Comparison of ENCODE assay signal across 13 cellular contexts in genomic region chr6:42026540-42026939, GRCh38. TPM values are rescaled to one million over a fixed set of nuclear protein-coding genes. Genes with fewer than 3 reads are reported as not detected.
DNase-seq lines count a peak whose midpoint lies in the region; ATAC-seq and TF ChIP-seq lines count a peak whose summit lies in the region.
"Had no signal": no experiment of that assay in that cellular context is flagged by ENCODE, and none has a peak within 500 bp of the region (broad histone marks: within the 10 kb centered on the region; RNA-seq: fewer than 3 reads in every experiment).

No MANE protein-coding gene starts in this region.

- peaks cover 8 to 94% (median 56%) of the 10 kb centered on the region in 4 donors for H3K4me1 Mint-ChIP-seq in CD4-positive, CD25-positive, alpha-beta regulatory T cell
- H3K4me1 Mint-ChIP-seq in IgD-negative memory B cell, result peaks cover 45 to 74% (median 58%) of the 10 kb centered on the region in 3 donors
- H3K4me1 Mint-ChIP-seq in activated naive CD8-positive, alpha-beta T cell treated with anti-CD3 and anti-CD28 coated beads for 36 hours, result peaks cover 84% of the 10 kb centered on the region
- H3K4me1 Mint-ChIP-seq in naive thymus-derived CD8-positive, alpha-beta T cell, result peaks cover 55 to 100% (median 98%) of the 10 kb centered on the region in 4 donors

- CTCF ChIA-PET in HEK293T (lab: Yijun Ruan, JAX), result no interaction called here

- peaks cover 82% of the 10 kb centered on the region for H3K4me1 ChIP-seq in CD4-positive, CD25-positive, alpha-beta regulatory T cell (ENCODE audit: control insufficient read depth, insufficient read depth, low read length, poor library complexity, severe bottlenecking)
- H3K4me1 ChIP-seq: HAP-1 had no signal

- H3K4me3 ChIP-seq in CD4-positive, CD25-positive, alpha-beta regulatory T cell (ENCODE audit: low read depth, low read length), result no peak overlapping the region
- H3K4me3 ChIP-seq: HAP-1 had no signal

- H3K4me3 Mint-ChIP-seq in CD4-positive, CD25-positive, alpha-beta regulatory T cell, result peak overlapping the region in 1 of 4 donors; percentile 78
- H3K4me3 Mint-ChIP-seq in IgD-negative memory B cell, result peak overlapping the region in 3 of 4 donors; percentile 11 to 84 (median 25)
- H3K4me3 Mint-ChIP-seq in activated naive CD8-positive, alpha-beta T cell treated with anti-CD3 and anti-CD28 coated beads for 36 hours, result no peak overlapping the region
- H3K4me3 Mint-ChIP-seq in naive thymus-derived CD8-positive, alpha-beta T cell, result peak overlapping the region; percentile 16 to 86 (median 60)

- POLR2A ChIA-PET in naive thymus-derived CD8-positive, alpha-beta T cell (lab: Charles Lee), result interaction anchor here (0.6 to 2.9 kb wide), 5 partner anchors 10 to 823 kb away, joined by 3 to 17 read pairs (median 4); no protein-coding TSS in a partner anchor
- POLR2A ChIA-PET in HEK293T (lab: Yijun Ruan, JAX), result no interaction called here

- peaks cover 35% of the 10 kb centered on the region for H3K36me3 Mint-ChIP-seq in CD4-positive, CD25-positive, alpha-beta regulatory T cell
- H3K36me3 Mint-ChIP-seq in IgD-negative memory B cell, result peaks cover 3% of the 10 kb centered on the region
- H3K36me3 Mint-ChIP-seq in activated naive CD8-positive, alpha-beta T cell treated with anti-CD3 and anti-CD28 coated beads for 36 hours, result peaks cover 46% of the 10 kb centered on the region
- H3K36me3 Mint-ChIP-seq in naive thymus-derived CD8-positive, alpha-beta T cell, result peaks cover 4 to 88% (median 21%) of the 10 kb centered on the region in 3 donors

- H3K9me3 ChIP-seq in CD4-positive, CD25-positive, alpha-beta regulatory T cell (ENCODE audit: control insufficient read depth in 2 of 2, low read length in 2 of 2), result no peaks in the 10 kb centered on the region
- H3K9me3 ChIP-seq: HAP-1 had no signal

- H3K9me3 Mint-ChIP-seq in CD4-positive, CD25-positive, alpha-beta regulatory T cell, result no peaks in the 10 kb centered on the region
- H3K9me3 Mint-ChIP-seq in IgD-negative memory B cell, result peaks cover 0 to 2% (median 0%) of the 10 kb centered on the region in 3 donors
- peaks cover 5% of the 10 kb centered on the region for H3K9me3 Mint-ChIP-seq in activated naive CD8-positive, alpha-beta T cell treated with anti-CD3 and anti-CD28 coated beads for 36 hours
- H3K9me3 Mint-ChIP-seq in naive thymus-derived CD8-positive, alpha-beta T cell, result no peaks in the 10 kb centered on the region

- H3K27me3 Mint-ChIP-seq in CD4-positive, CD25-positive, alpha-beta regulatory T cell, result no peaks in the 10 kb centered on the region
- no peaks in the 10 kb centered on the region for H3K27me3 Mint-ChIP-seq in IgD-negative memory B cell
- no peaks in the 10 kb centered on the region for H3K27me3 Mint-ChIP-seq in activated naive CD8-positive, alpha-beta T cell treated with anti-CD3 and anti-CD28 coated beads for 36 hours
- no peaks in the 10 kb centered on the region for H3K27me3 Mint-ChIP-seq in naive thymus-derived CD8-positive, alpha-beta T cell

- no peak for DNase-seq in CD4-positive, CD25-positive, alpha-beta regulatory T cell
- no peak for DNase-seq in activated naive CD8-positive, alpha-beta T cell treated with anti-CD3 and anti-CD28 coated beads for 36 hours
- no peak for DNase-seq in naive thymus-derived CD8-positive, alpha-beta T cell
- DNase-seq in NK-92 (lab: John Stamatoyannopoulos, UW; ENCODE audit: unreplicated experiment) (no peak), HEK293T (ENCODE audit: extremely low spot score) (no peak), retina (no peak)
- DNase-seq: amniotic stem cell, NCI-H1417, NCI-H2227 treated with DMSO at 0.1 percent for 48 hours, SIG-M5 had no signal

- H3K36me3 ChIP-seq in CD4-positive, CD25-positive, alpha-beta regulatory T cell (ENCODE audit: control insufficient read depth, insufficient read depth, low read length), result peaks cover 45% of the 10 kb centered on the region
- H3K36me3 ChIP-seq: HAP-1 had no signal

- H3K27ac ChIP-seq in CD4-positive, CD25-positive, alpha-beta regulatory T cell (ENCODE audit: insufficient read depth, low read length, poor library complexity, severe bottlenecking), result peak overlapping the region; percentile 49

- no peak for ATAC-seq in CD4-positive, CD25-positive, alpha-beta regulatory T cell (ENCODE audit: low read depth in 2 of 2)
- no peak for ATAC-seq in naive thymus-derived CD8-positive, alpha-beta T cell
- ATAC-seq: esophagus mucosa had no signal

- peak overlapping the region in 2 of 3 donors; percentile 66 to 85 for H3K27ac Mint-ChIP-seq in CD4-positive, CD25-positive, alpha-beta regulatory T cell
- peak overlapping the region; percentile 95 to 97 (median 97) for H3K27ac Mint-ChIP-seq in IgD-negative memory B cell
- H3K27ac Mint-ChIP-seq in activated naive CD8-positive, alpha-beta T cell treated with anti-CD3 and anti-CD28 coated beads for 36 hours, result peak overlapping the region; percentile 96
- peak overlapping the region; percentile 89 to 99 (median 94) for H3K27ac Mint-ChIP-seq in naive thymus-derived CD8-positive, alpha-beta T cell

- H3K27me3 ChIP-seq in CD4-positive, CD25-positive, alpha-beta regulatory T cell (ENCODE audit: control insufficient read depth, insufficient read depth, low read length), result no peaks in the 10 kb centered on the region

TF ChIP-seq in HEK293T, 16 proteins besides CTCF, POLR2A, EP300 and RAD21:
- TF ChIP-seq L3MBTL2 (conservative IDR thresholded peaks at IDR 0.05) (no peak), BHLHE40 (IDR thresholded peaks at IDR 0.05; ENCODE audit: borderline replicate concordance) (no peak), FOXA1 (IDR thresholded peaks at IDR 0.05) (no peak), ARNT (IDR thresholded peaks at IDR 0.05) (no peak), SP1 (IDR thresholded peaks at IDR 0.05) (no peak), FOXM1 (IDR thresholded peaks at IDR 0.05; ENCODE audit: borderline replicate concordance) (no peak), CTBP1 (IDR thresholded peaks at IDR 0.05; ENCODE audit: borderline replicate concordance) (no peak), NFRKB (IDR thresholded peaks at IDR 0.05) (no peak), ELF4 (IDR thresholded peaks at IDR 0.05) (no peak), ZNF384 (IDR thresholded peaks at IDR 0.05) (no peak), PKNOX1 (IDR thresholded peaks at IDR 0.05) (no peak), HDGF (IDR thresholded peaks at IDR 0.05; ENCODE audit: borderline replicate concordance) (no peak), SUZ12 (IDR thresholded peaks at IDR 0.05) (no peak), FOXK2 (IDR thresholded peaks at IDR 0.05) (no peak), TARDBP (IDR thresholded peaks at IDR 0.05) (no peak)
TF ChIP-seq in HEK293T: peak in this region for 0.

RNA-seq across cellular contexts. Expression of gene TAF8, which starts 23.8 kb away (rescaled TPM):
- total RNA-seq in CD4-positive, CD25-positive, alpha-beta regulatory T cell, result 46.7 TPM
- polyA plus RNA-seq in CD4-positive, CD25-positive, alpha-beta regulatory T cell, result 10 to 100 TPM; 15.9 to 24.1 (median 20.7) TPM
- polyA plus RNA-seq in IgD-negative memory B cell, result 22.2 TPM
- 10 to 100 TPM; 40.4 to 45.1 TPM for total RNA-seq in activated naive CD8-positive, alpha-beta T cell treated with anti-CD3 and anti-CD28 coated beads for 36 hours
- 10 to 100 TPM; 61.3 to 73.8 TPM for total RNA-seq in naive thymus-derived CD8-positive, alpha-beta T cell
- 10 to 100 TPM; 24.4 to 36.8 (median 28.6) TPM for polyA plus RNA-seq in naive thymus-derived CD8-positive, alpha-beta T cell
